ENCODE assay signal across 9 cellular contexts in genomic region chr1:26391450-26391849, GRCh38. TPM values are rescaled to one million over a fixed set of nuclear protein-coding genes. Genes with fewer than 3 reads are reported as not detected.
A peak's percentile ranks its signal among the peaks of the same experiment; 100 is the strongest.
DNase-seq lines count a peak whose midpoint lies in the region; ATAC-seq and TF ChIP-seq lines count a peak whose summit lies in the region.
"Had no signal": no experiment of that assay in that cellular context is flagged by ENCODE, and none has a peak within 500 bp of the region (broad histone marks: within the 10 kb centered on the region; RNA-seq: fewer than 3 reads in every experiment).

No MANE protein-coding gene starts in this region.

- no peaks in the 10 kb centered on the region for H3K36me3 Mint-ChIP-seq in activated B cell treated with CpG ODN at 0.5 μM for 24 hours (ENCODE audit: low read depth)

- intact Hi-C loops in activated B cell treated with CpG ODN at 0.5 μM for 24 hours (cut with micrococcal nuclease) = loop anchor here (1.0 kb wide), 1 partner anchor 116 kb away; no protein-coding TSS in a partner anchor

- no peaks in the 10 kb centered on the region for H3K4me1 Mint-ChIP-seq in activated B cell treated with CpG ODN at 0.5 μM for 24 hours

- DNase-seq in NCI-H446 (lab: John Stamatoyannopoulos, UW) (peak; percentile 15 to 45), NCI-H446 treated with DMSO at 0.1 percent for 48 hours (lab: John Stamatoyannopoulos, UW) (no peak), LHCN-M2 (ENCODE audit: low read depth) (peak; percentile 57), activated B cell treated with CpG ODN at 0.5 μM for 24 hours (no peak), foreskin melanocyte (peak; percentile 50), superior temporal gyrus (ENCODE audit: extremely low spot score) (peak; percentile 19), NCI-H2029 (lab: John Stamatoyannopoulos, UW) (no peak)

- CTCF ChIA-PET in activated B cell treated with CpG ODN at 0.5 μM for 24 hours (lab: Charles Lee) = interaction anchor here (1.0 kb wide), 1 partner anchor 287 kb away, joined by 3 read pairs; no protein-coding TSS in a partner anchor

- H3K9me3 Mint-ChIP-seq in activated B cell treated with CpG ODN at 0.5 μM for 24 hours = no peaks in the 10 kb centered on the region

- no peak overlapping the region for H3K27ac Mint-ChIP-seq in activated B cell treated with CpG ODN at 0.5 μM for 24 hours

- H3K4me3 Mint-ChIP-seq in activated B cell treated with CpG ODN at 0.5 μM for 24 hours = no peak overlapping the region

- peaks cover 19% of the 10 kb centered on the region for H3K27me3 Mint-ChIP-seq in activated B cell treated with CpG ODN at 0.5 μM for 24 hours

- TF ChIP-seq CTCF in activated B cell treated with CpG ODN at 0.5 μM for 24 hours (IDR thresholded peaks at IDR 0.05) = no peak

- POLR2A ChIA-PET in activated B cell treated with CpG ODN at 0.5 μM for 24 hours (lab: Charles Lee) = no interaction called here

- peak; percentile 28 for ATAC-seq in activated B cell treated with CpG ODN at 0.5 μM for 24 hours (ENCODE audit: low read depth)
- no peak for ATAC-seq in GM21737 (IDR thresholded peaks at IDR 0.05; ENCODE audit: unreplicated experiment)

RNA-seq across cellular contexts. Expression of gene ZNF683, which starts 18.9 kb away (rescaled TPM):
- total RNA-seq in LHCN-M2 (2014; rRNA removed) (not detected in 2 replicates), activated B cell treated with CpG ODN at 0.5 μM for 24 hours (not detected in 2 replicates)
- not detected for polyA plus RNA-seq in LHCN-M2 (2012)

RNA-seq across cellular contexts. Expression of gene LIN28A, which starts 19.2 kb away (rescaled TPM):
- total RNA-seq in LHCN-M2 (2014; rRNA removed) (under 0.01 TPM in 1 of 2 replicates, not detected in the other), activated B cell treated with CpG ODN at 0.5 μM for 24 hours (not detected in 2 replicates)
- not detected for polyA plus RNA-seq in LHCN-M2 (2012)
- polyA plus RNA-seq: adipose tissue had no signal

RNA-seq across cellular contexts. Expression of gene CRYBG2, which starts 37.5 kb away (rescaled TPM):
- total RNA-seq in LHCN-M2 (2014; rRNA removed) = not detected in 2 replicates
- polyA plus RNA-seq in LHCN-M2 (2012) = not detected
- 0.27 and 0.86 TPM in 2 replicates for total RNA-seq in activated B cell treated with CpG ODN at 0.5 μM for 24 hours

RNA-seq across cellular contexts. Expression of gene DHDDS, which starts 40.7 kb away (rescaled TPM):
- 46.7 and 52.2 TPM in 2 replicates for total RNA-seq in LHCN-M2 (2014; rRNA removed)
- polyA plus RNA-seq in LHCN-M2 (2012) = 51.2 TPM
- total RNA-seq in activated B cell treated with CpG ODN at 0.5 μM for 24 hours = 53.0 and 65.0 TPM in 2 replicates

Comparison
In these comparisons a context has a peak if more than half of its experiments do, and no peak if none do; other contexts are left out.
1. DNase-seq: peak in NCI-H446 (2 of 2), LHCN-M2 (single experiment), foreskin melanocyte (single experiment) and superior temporal gyrus (single experiment); none in NCI-H446 treated with DMSO at 0.1 percent for 48 hours (single experiment), activated B cell treated with CpG ODN at 0.5 μM for 24 hours (single experiment) and NCI-H2029 (single experiment).